ENCODE assay signal across 21 cellular contexts in the genomic region with DNA sequence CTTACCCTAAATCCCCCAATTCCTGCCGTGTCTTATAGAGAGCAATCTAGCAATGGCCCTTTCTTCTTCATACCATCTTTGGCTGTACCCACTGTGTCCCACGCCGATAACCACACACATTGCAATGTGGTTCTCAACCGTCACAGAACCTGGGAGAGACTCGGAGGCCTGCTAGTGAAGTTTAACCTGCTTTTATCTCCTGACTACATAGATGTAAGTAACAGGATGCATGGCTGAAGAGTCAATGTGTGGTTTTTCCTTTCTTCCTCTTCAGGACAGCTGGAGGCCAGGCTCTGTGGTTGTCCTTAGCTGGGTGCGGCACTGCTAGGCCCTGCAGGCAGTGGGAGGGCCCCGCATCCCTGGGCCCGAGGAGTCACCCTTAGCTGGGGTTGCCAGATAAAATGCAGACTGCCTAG. TPM values are rescaled to one million over a fixed set of nuclear protein-coding genes. Genes with fewer than 3 reads are reported as not detected.
DNase-seq lines count a peak whose midpoint lies in the region; ATAC-seq and TF ChIP-seq lines count a peak whose summit lies in the region.
"Had no signal": no experiment of that assay in that cellular context is flagged by ENCODE, and none has a peak within 500 bp of the region (broad histone marks: within the 10 kb centered on the region; RNA-seq: fewer than 3 reads in every experiment).

No MANE protein-coding gene starts in this region.

- POLR2A ChIA-PET in MCF 10A (lab: Yijun Ruan, JAX): no interaction called here
- POLR2A ChIA-PET in activated CD8-positive, alpha-beta T cell treated with anti-CD3 and anti-CD28 coated beads, Interleukin-2, amount 10 ng/mL, durations not matched to agents 7 days and 5 days (lab: Charles Lee): no interaction called here

- no peaks in the 10 kb centered on the region for H3K9me3 ChIP-seq in mammary epithelial cell (replicated peaks; ENCODE audit: insufficient read depth, low read length)
- H3K9me3 ChIP-seq: ovary, thoracic aorta had no signal

- no peaks in the 10 kb centered on the region for H4K20me1 ChIP-seq in mammary epithelial cell (ENCODE audit: insufficient read depth, low read length)

- peaks cover 30% of the 10 kb centered on the region for H3K4me1 ChIP-seq in mammary epithelial cell (ENCODE audit: insufficient read depth, low read length)

- H3K4me3 Mint-ChIP-seq in MCF 10A (ENCODE audit: unreplicated experiment) (no peak overlapping the region), chondrocyte (ENCODE audit: unreplicated experiment) (no peak overlapping the region)
- no peak overlapping the region for H3K4me3 Mint-ChIP-seq in activated CD8-positive, alpha-beta T cell treated with anti-CD3 and anti-CD28 coated beads, Interleukin-2, amount 10 ng/mL, durations not matched to agents 7 days and 5 days
- H3K4me3 Mint-ChIP-seq: activated CD4-positive, alpha-beta T cell treated with anti-CD3 and anti-CD28 coated beads for 36 hours; immature natural killer cell; T-cell had no signal

- H3K4me2 ChIP-seq in mammary epithelial cell (ENCODE audit: insufficient read depth, low read depth, low read length): no peak overlapping the region

- H3K9ac ChIP-seq in mammary epithelial cell (ENCODE audit: insufficient read depth, low read length): no peak overlapping the region

- no peaks in the 10 kb centered on the region for H3K9me3 Mint-ChIP-seq in MCF 10A (ENCODE audit: unreplicated experiment)
- no peaks in the 10 kb centered on the region for H3K9me3 Mint-ChIP-seq in chondrocyte (ENCODE audit: low read depth)
- no peaks in the 10 kb centered on the region for H3K9me3 Mint-ChIP-seq in activated CD8-positive, alpha-beta T cell treated with anti-CD3 and anti-CD28 coated beads, Interleukin-2, amount 10 ng/mL, durations not matched to agents 7 days and 5 days (ENCODE audit: insufficient read depth)
- H3K9me3 Mint-ChIP-seq: immature natural killer cell, T-cell had no signal

- no peak overlapping the region for H3K27ac Mint-ChIP-seq in MCF 10A (ENCODE audit: low read depth, unreplicated experiment)
- H3K27ac Mint-ChIP-seq in chondrocyte (ENCODE audit: unreplicated experiment): peak overlapping the region; percentile 85
- no peak overlapping the region for H3K27ac Mint-ChIP-seq in activated CD8-positive, alpha-beta T cell treated with anti-CD3 and anti-CD28 coated beads, Interleukin-2, amount 10 ng/mL, durations not matched to agents 7 days and 5 days
- H3K27ac Mint-ChIP-seq: activated CD4-positive, alpha-beta T cell treated with anti-CD3 and anti-CD28 coated beads for 36 hours; T-cell had no signal

- H3K27me3 ChIP-seq in mammary epithelial cell (ENCODE audit: insufficient read depth, low read length): no peaks in the 10 kb centered on the region
- H3K27me3 ChIP-seq: ovary had no signal

- DNase-seq in mammary epithelial cell (peak; percentile 43), MCF 10A (ENCODE audit: unreplicated experiment) (no peak), OCI-M1 (lab: John Stamatoyannopoulos, UW) (peak; percentile 95), chondrocyte (ENCODE audit: low spot score) (no peak), iPS-NIHi11 (ENCODE audit: low spot score) (no peak)
- DNase-seq in activated CD8-positive, alpha-beta T cell treated with anti-CD3 and anti-CD28 coated beads, Interleukin-2, amount 10 ng/mL, durations not matched to agents 7 days and 5 days: no peak
- DNase-seq: ACHN; activated CD4-positive, alpha-beta T cell treated with anti-CD3 and anti-CD28 coated beads for 36 hours; activated T-cell treated with anti-CD3 and anti-CD28 coated beads, Interleukin-2, amount 50 U/mL, for 48 hours; DMS 273 treated with DMSO at 0.1 percent for 48 hours; immature natural killer cell; Karpas-422; mesendoderm; NCI-H2081 treated with DMSO at 0.1 percent for 48 hours; NK-92 treated with Interleukin-12 subunit alpha and Interleukin-12 subunit beta, amount 100 ng/mL, for 24 hours; ovary; stimulated activated CD4-positive, alpha-beta T cell treated with anti-CD3 and anti-CD28 coated beads, Interleukin-12 subunit alpha, Interleukin-12 subunit beta, amount 100 ng/mL, for 4 hours; T-cell had no signal

- dilution Hi-C loops in mammary epithelial cell (cut with HindIII; ENCODE audit: low sequenced_read_pairs): no loop called here

- H3K4me1 Mint-ChIP-seq in MCF 10A (ENCODE audit: insufficient read depth, unreplicated experiment) (peaks cover 23% of the 10 kb centered on the region), chondrocyte (ENCODE audit: low read depth) (peaks cover 77% of the 10 kb centered on the region)
- peaks cover 3% of the 10 kb centered on the region for H3K4me1 Mint-ChIP-seq in activated CD8-positive, alpha-beta T cell treated with anti-CD3 and anti-CD28 coated beads, Interleukin-2, amount 10 ng/mL, durations not matched to agents 7 days and 5 days (ENCODE audit: low read depth)
- H3K4me1 Mint-ChIP-seq: activated CD4-positive, alpha-beta T cell treated with anti-CD3 and anti-CD28 coated beads for 36 hours; immature natural killer cell had no signal

- intact Hi-C loops in mammary epithelial cell (cut with micrococcal nuclease): no loop called here
- intact Hi-C loops in MCF 10A (cut with micrococcal nuclease): no loop called here

- no peaks in the 10 kb centered on the region for H3K36me3 ChIP-seq in mammary epithelial cell (ENCODE audit: insufficient read depth, low read length)
- H3K36me3 ChIP-seq: ovary, thoracic aorta had no signal

- H3K4me3 ChIP-seq in mammary epithelial cell (replicated peaks in 1 of 3; ENCODE audit: insufficient read depth in 1 of 3, low read depth in 2 of 3, low read length in 3 of 3): no peak overlapping the region
- H3K4me3 ChIP-seq: ovary, thoracic aorta had no signal

- ATAC-seq in HG03196 (IDR thresholded peaks at IDR 0.05; ENCODE audit: unreplicated experiment) (no peak), GM18502 (IDR thresholded peaks at IDR 0.05; ENCODE audit: poor library complexity, unreplicated experiment) (no peak)
- no peak for ATAC-seq in activated CD8-positive, alpha-beta T cell treated with anti-CD3 and anti-CD28 coated beads, Interleukin-2, amount 10 ng/mL, durations not matched to agents 7 days and 5 days
- ATAC-seq: activated CD4-positive, alpha-beta T cell treated with anti-CD3 and anti-CD28 coated beads for 36 hours; T-cell had no signal

- no peaks in the 10 kb centered on the region for H3K36me3 Mint-ChIP-seq in MCF 10A (ENCODE audit: insufficient read depth, unreplicated experiment)
- H3K36me3 Mint-ChIP-seq in chondrocyte (ENCODE audit: low read depth): no peaks in the 10 kb centered on the region
- no peaks in the 10 kb centered on the region for H3K36me3 Mint-ChIP-seq in activated CD8-positive, alpha-beta T cell treated with anti-CD3 and anti-CD28 coated beads, Interleukin-2, amount 10 ng/mL, durations not matched to agents 7 days and 5 days (ENCODE audit: low read depth)
- H3K36me3 Mint-ChIP-seq: T-cell had no signal

- no TSS peak for BruUV-seq in mammary epithelial cell (replicated peaks; lab: Mats Ljungman, UMichigan)
- BruUV-seq in MCF 10A (replicated peaks; lab: Mats Ljungman, UMichigan): no TSS peak

- no peak overlapping the region for H2AFZ ChIP-seq in mammary epithelial cell (ENCODE audit: low read depth, low read length)

- no peak overlapping the region for H3K27ac ChIP-seq in mammary epithelial cell (ENCODE audit: insufficient read depth, low read depth, low read length)
- H3K27ac ChIP-seq: ovary, thoracic aorta had no signal

- no peak for TF ChIP-seq CTCF in mammary epithelial cell (conservative IDR thresholded peaks at IDR 0.05 in 1 of 2, IDR thresholded peaks at IDR 0.05 in 1 of 2; ENCODE audit: extremely low read depth in 1 of 2, insufficient read depth in 1 of 2, low read depth in 1 of 2, low read length in 2 of 2)
- no peak for TF ChIP-seq CTCF in MCF 10A (IDR thresholded peaks at IDR 0.05; ENCODE audit: unreplicated experiment)
- TF ChIP-seq CTCF in chondrocyte (IDR thresholded peaks at IDR 0.05): no peak

- in situ Hi-C loops in mammary epithelial cell (cut with MboI; ENCODE audit: low sequenced_read_pairs in 2 of 2): no loop called here

- H3K27me3 Mint-ChIP-seq in MCF 10A (ENCODE audit: insufficient read depth, unreplicated experiment): no peaks in the 10 kb centered on the region
- H3K27me3 Mint-ChIP-seq in chondrocyte (ENCODE audit: low read depth): no peaks in the 10 kb centered on the region
- no peaks in the 10 kb centered on the region for H3K27me3 Mint-ChIP-seq in activated CD8-positive, alpha-beta T cell treated with anti-CD3 and anti-CD28 coated beads, Interleukin-2, amount 10 ng/mL, durations not matched to agents 7 days and 5 days (ENCODE audit: low read depth)
- H3K27me3 Mint-ChIP-seq: activated CD4-positive, alpha-beta T cell treated with anti-CD3 and anti-CD28 coated beads for 36 hours; T-cell had no signal

- 58% methylated on average over 7 of the region's 8 CpGs for WGBS in mammary epithelial cell (ENCODE audit: low coverage, missing lambda C conversion rate)

- CTCF ChIA-PET in mammary epithelial cell (lab: Charles Lee; ENCODE audit: low non-redundant PET) (no interaction called here), MCF 10A (lab: Yijun Ruan, JAX) (interaction anchor here (0.7 to 1.2 kb wide), 5 partner anchors 8 to 377 kb away, joined by 3 to 4 read pairs (median 3); no protein-coding TSS in a partner anchor)
- CTCF ChIA-PET in activated CD8-positive, alpha-beta T cell treated with anti-CD3 and anti-CD28 coated beads, Interleukin-2, amount 10 ng/mL, durations not matched to agents 7 days and 5 days (lab: Charles Lee): no interaction called here

- no peaks in the 10 kb centered on the region for H3K79me2 ChIP-seq in mammary epithelial cell (ENCODE audit: insufficient read depth, low read length)

RNA-seq across cellular contexts. Expression of gene ZNF664, which starts 51.3 kb away (rescaled TPM):
- 10 to 100 TPM; 56.2 to 62.6 TPM for total RNA-seq in mammary epithelial cell
- polyA plus RNA-seq in mammary epithelial cell: 26.4 TPM
- polyA minus RNA-seq in mammary epithelial cell: 98.2 TPM
- total RNA-seq in MCF 10A (2022): 123 and 141 TPM in 2 replicates
- 86.7 to 99.8 TPM (median 88.0 TPM) in 3 replicates for total RNA-seq in chondrocyte
- 10 to 100 TPM; 39.8 to 41.4 TPM for total RNA-seq in activated CD8-positive, alpha-beta T cell treated with anti-CD3 and anti-CD28 coated beads, Interleukin-2, amount 10 ng/mL, durations not matched to agents 7 days and 5 days

RNA-seq across cellular contexts. Expression of gene CCDC92, which starts 51.6 kb away (rescaled TPM):
- total RNA-seq in mammary epithelial cell (10 to 100 TPM in 1 of 2 donors, 1 to 10 TPM in 1; 6.8 to 29.7 TPM), MCF 10A (2022) (30.9 and 32.3 TPM in 2 replicates), chondrocyte (63.0 to 74.7 TPM (median 68.8 TPM) in 3 replicates)
- 15.4 TPM for polyA plus RNA-seq in mammary epithelial cell
- 20.2 TPM for polyA minus RNA-seq in mammary epithelial cell
- total RNA-seq in activated CD8-positive, alpha-beta T cell treated with anti-CD3 and anti-CD28 coated beads, Interleukin-2, amount 10 ng/mL, durations not matched to agents 7 days and 5 days: 10 to 100 TPM; 14.8 to 16.2 TPM

Comparison
In these comparisons a context has a peak if more than half of its experiments do, and no peak if none do; other contexts are left out.
1. DNase-seq: peak in mammary epithelial cell (single experiment) and OCI-M1 (single experiment); none in MCF 10A (single experiment), chondrocyte (single experiment), iPS-NIHi11 (single experiment) and activated CD8-positive, alpha-beta T cell treated with anti-CD3 and anti-CD28 coated beads, Interleukin-2, amount 10 ng/mL, durations not matched to agents 7 days and 5 days (single experiment).